8 cellular contexts compared by ENCODE assay signal in genomic region chr16:1612320-1613111, GRCh38. TPM values are rescaled to one million over a fixed set of nuclear protein-coding genes. Genes with fewer than 3 reads are reported as not detected.
DNase-seq lines count a peak whose midpoint lies in the region; ATAC-seq and TF ChIP-seq lines count a peak whose summit lies in the region.

TSS of gene CRAMP1 (plus strand) at chr16:1612360. CDS start at chr16:1614640, 2,280 bp downstream.

- intact Hi-C loops in dorsolateral prefrontal cortex (cut with DNase I), result loop anchor here (1.0 to 10.0 kb wide), 9 partner anchors 62 to 352 kb away; partner anchors contain the start of genes FAHD1 (in 2 of the 2), HAGH (in 2 of the 2), MAPK8IP3 (in 2 of the 2) and NME3 (in 2 of the 2)

- H3K27me3 Mint-ChIP-seq in mesothelial cell of epicardium (ENCODE audit: low read depth), result peaks cover 3% of the 10 kb centered on the region

- DNase-seq in dorsolateral prefrontal cortex, result no peak
- no peak for DNase-seq in mesothelial cell of epicardium (ENCODE audit: low spot score in 2 of 2, unreplicated experiment in 2 of 2)
- no peak for DNase-seq in upper lobe of left lung
- DNase-seq in NCI-H187 (lab: John Stamatoyannopoulos, UW), result no peak

- TF ChIP-seq EP300 in upper lobe of left lung (IDR thresholded peaks at IDR 0.05), result no peak

- TF ChIP-seq CTCF in dorsolateral prefrontal cortex (IDR thresholded peaks at IDR 0.05 in 54 of 56, conservative IDR thresholded peaks at IDR 0.05 in 2 of 56; ENCODE audit: low read depth in 1 of 56, partially characterized antibody in 56 of 56), result peak in 6 of 56 donors; percentile 13 to 41 (median 25)
- TF ChIP-seq CTCF in mesothelial cell of epicardium (IDR thresholded peaks at IDR 0.05; ENCODE audit: unreplicated experiment), result no peak
- no peak for TF ChIP-seq CTCF in upper lobe of left lung (IDR thresholded peaks at IDR 0.05)

- H3K4me1 Mint-ChIP-seq in mesothelial cell of epicardium, result peaks cover 45% of the 10 kb centered on the region

- H3K4me3 ChIP-seq in dorsolateral prefrontal cortex (peak within 1 kb of the TSS; percentile 72 to 99 (median 91)), upper lobe of left lung (peak within 1 kb of the TSS; percentile 80 to 99 (median 88))

- H3K4me1 ChIP-seq in ES-I3 (ENCODE audit: insufficient read depth, low read length), result peaks cover 8% of the 10 kb centered on the region
- peaks cover 51 to 70% (median 57%) of the 10 kb centered on the region in 4 donors for H3K4me1 ChIP-seq in upper lobe of left lung

- no peaks in the 10 kb centered on the region; the same call in 1 of the 2 replicates for H3K36me3 ChIP-seq in ES-I3 (ENCODE audit: insufficient read depth, low read length)
- H3K36me3 ChIP-seq in upper lobe of left lung, result peaks cover 0 to 5% (median 0%) of the 10 kb centered on the region in 4 donors

- H3K9me3 ChIP-seq in ES-I3 (ENCODE audit: control insufficient read depth, insufficient read depth, low read length), result no peaks in the 10 kb centered on the region
- peaks cover 0 to 6% (median 0%) of the 10 kb centered on the region in 4 donors for H3K9me3 ChIP-seq in upper lobe of left lung

- ATAC-seq in HG02610 (IDR thresholded peaks at IDR 0.05; ENCODE audit: unreplicated experiment), result peak; percentile 6
- no peak for ATAC-seq in upper lobe of left lung (ENCODE audit: low FRiP score in 2 of 2)
- no peak for ATAC-seq in GM18868 (IDR thresholded peaks at IDR 0.05; ENCODE audit: unreplicated experiment)

- peak within 1 kb of the TSS; percentile 76 for H3K9ac ChIP-seq in ES-I3 (ENCODE audit: low read depth, low read length)

- H3K27me3 ChIP-seq in dorsolateral prefrontal cortex, result no peaks in the 10 kb centered on the region
- H3K27me3 ChIP-seq in upper lobe of left lung, result no peaks in the 10 kb centered on the region

- 1% methylated on average over 15 to 45 of the region's 101 CpGs for WGBS in upper lobe of left lung, 2 donors

- H3K9me3 Mint-ChIP-seq in mesothelial cell of epicardium, result no peaks in the 10 kb centered on the region

- peak within 1 kb of the TSS; percentile 100 for H3K27ac Mint-ChIP-seq in mesothelial cell of epicardium

- peak within 1 kb of the TSS; percentile 80 for H3K4me3 Mint-ChIP-seq in mesothelial cell of epicardium

- TF ChIP-seq POLR2A in Raji (IDR thresholded peaks at IDR 0.05; ENCODE audit: insufficient read depth, low read depth, low read length) (peak; percentile 13; the same call in 1 of the 2 replicates), upper lobe of left lung (IDR thresholded peaks at IDR 0.05) (peak in 2 of 4 donors; percentile 51 to 63)

- H3K36me3 Mint-ChIP-seq in mesothelial cell of epicardium, result peaks cover 4% of the 10 kb centered on the region

- H3K27ac ChIP-seq in dorsolateral prefrontal cortex, result peak within 1 kb of the TSS in 57 of 59 donors; percentile 4 to 91 (median 79)
- H3K27ac ChIP-seq in upper lobe of left lung, result peak within 1 kb of the TSS; percentile 82 to 89 (median 84)

RNA-seq across cellular contexts. Expression of gene CRAMP1, which starts in this region (rescaled TPM):
- total RNA-seq in dorsolateral prefrontal cortex (10 to 100 TPM; 19.9 to 44.9 (median 27.3) TPM), mesothelial cell of epicardium (42.5 to 44.8 TPM (median 43.2 TPM) in 3 replicates), upper lobe of left lung (10 to 100 TPM; 16.3 to 57.6 (median 20.6) TPM)
